Comparison of ENCODE assay signal across 8 cellular contexts in genomic region chr22:50146440-50147228, GRCh38. TPM values are rescaled to one million over a fixed set of nuclear protein-coding genes. Genes with fewer than 3 reads are reported as not detected.
DNase-seq lines count a peak whose midpoint lies in the region; ATAC-seq and TF ChIP-seq lines count a peak whose summit lies in the region.

No MANE protein-coding gene starts in this region.

- in situ Hi-C loops in Panc1 (cut with HindIII; ENCODE audit: low pct_unique_long_range_greater_than_20kb, low sequenced_read_pairs), result no loop called here

- H2BK15ac ChIP-seq in H9 (ENCODE audit: low read depth, low read length), result no peak overlapping the region

- intact Hi-C loops in Panc1 (cut with micrococcal nuclease; ENCODE audit: unreplicated experiment), result loop anchor here (5.0 kb wide), 1 partner anchor 46 kb away; no protein-coding TSS in a partner anchor

- no TSS peak for BruUV-seq in Panc1 (replicated peaks; lab: Mats Ljungman, UMichigan)

- no peak overlapping the region; the same call in 1 of the 2 replicates for H3K14ac ChIP-seq in H9 (ENCODE audit: insufficient read depth, low read length)

- H2BK5ac ChIP-seq in H9 (ENCODE audit: insufficient read length, low read length), result no peak overlapping the region

- H3K4me2 ChIP-seq in H9 (ENCODE audit: insufficient read depth, insufficient read length, low read length), result no peak overlapping the region

- no peak overlapping the region for H3K23ac ChIP-seq in H9 (ENCODE audit: insufficient read length, low read depth, low read length)

- H3T11ph ChIP-seq in H9 (ENCODE audit: low read length), result no peak overlapping the region

- H3K4me3 Mint-ChIP-seq in H9 (peak overlapping the region in 1 of 2 experiments; percentile 74; a peak in 3 of 5 replicates), nephron (peak overlapping the region; percentile 56 to 68 (median 67))

- no peaks in the 10 kb centered on the region for H3K79me2 ChIP-seq in H9 (ENCODE audit: insufficient read depth, low read length)

- peak; percentile 40; the same call in 2 of the 3 replicates for TF ChIP-seq CTCF in H9 (conservative IDR thresholded peaks at IDR 0.05)
- TF ChIP-seq CTCF in Panc1 (IDR thresholded peaks at IDR 0.05), result peak; percentile 92
- peak; percentile 78 to 91 (median 80) for TF ChIP-seq CTCF in nephron (IDR thresholded peaks at IDR 0.05; ENCODE audit: unreplicated experiment in 3 of 3)

- no peak overlapping the region for H2AK5ac ChIP-seq in H9 (ENCODE audit: insufficient read length, low read length)

- DNase-seq in H9 (no peak), Panc1 (ENCODE audit: low read depth, low spot score) (no peak), erythroblast (lab: John Stamatoyannopoulos, UW) (peak; percentile 39 to 55)
- no peak for DNase-seq in activated CD4-positive, alpha-beta T cell treated with anti-CD3 and anti-CD28 coated beads, Interleukin-2, amount 50 U/mL, for 4 hours

- H3K9me3 Mint-ChIP-seq in H9 (no peaks in the 10 kb centered on the region; a peak in 1 of 5 replicates), nephron (no peaks in the 10 kb centered on the region)

- CTCF ChIA-PET in Panc1 (lab: Charles Lee), result interaction anchor here (0.6 to 0.7 kb wide), 2 partner anchors 75 to 186 kb away, joined by 3 read pairs; no protein-coding TSS in a partner anchor

- H3K23me2 ChIP-seq in H9 (ENCODE audit: insufficient read length, low read depth, low read length, poor library complexity, severe bottlenecking), result peaks cover 6% of the 10 kb centered on the region

- no peak overlapping the region for H3K4ac ChIP-seq in H9 (ENCODE audit: low read depth, low read length)

- TF ChIP-seq POLR2A in erythroblast (IDR thresholded peaks at IDR 0.05; ENCODE audit: low read length), result no peak

- no peak overlapping the region for H2AFZ ChIP-seq in H9 (ENCODE audit: low read length)

- no peak overlapping the region for H3K4me3 ChIP-seq in Panc1 (ENCODE audit: low read depth in 2 of 2, low read length in 2 of 2)

- no peak overlapping the region for H2BK120ac ChIP-seq in H9 (ENCODE audit: low read depth, low read length, poor library complexity, severe bottlenecking)

- H4K5ac ChIP-seq in H9 (ENCODE audit: insufficient read length, low read depth, low read length), result no peak overlapping the region

- H3K27me3 Mint-ChIP-seq in H9 (ENCODE audit: low read depth) (peaks cover 28% of the 10 kb centered on the region), nephron (ENCODE audit: low read depth) (peaks cover 32% of the 10 kb centered on the region)

- no peak overlapping the region for H4K91ac ChIP-seq in H9 (ENCODE audit: insufficient read length, low read depth, low read length)

- H3K36me3 Mint-ChIP-seq in H9 (ENCODE audit: insufficient read depth in 1 of 3, low read depth in 3 of 3) (no peaks in the 10 kb centered on the region; a peak in 1 of 7 replicates), nephron (ENCODE audit: low read depth) (no peaks in the 10 kb centered on the region)

- no peaks in the 10 kb centered on the region for H4K20me1 ChIP-seq in H9 (ENCODE audit: control insufficient read depth, insufficient read depth, insufficient read length)

- H3K4me1 ChIP-seq in H9 (ENCODE audit: insufficient read depth, low read length) (no peaks in the 10 kb centered on the region), Panc1 (ENCODE audit: control insufficient read depth, insufficient read depth, low read length) (peaks cover 3% of the 10 kb centered on the region; the same call in 1 of the 2 replicates)

- H3K56ac ChIP-seq in H9 (ENCODE audit: insufficient read length, low read depth, low read length), result no peak overlapping the region

- H2BK12ac ChIP-seq in H9 (ENCODE audit: insufficient read length, low read depth, low read length), result no peak overlapping the region

- H3K9me3 ChIP-seq in H9 (ENCODE audit: control insufficient read depth, low read depth, low read length) (no peaks in the 10 kb centered on the region), Panc1 (ENCODE audit: control insufficient read depth, insufficient read depth, low read depth, low read length) (no peaks in the 10 kb centered on the region)

- no peak overlapping the region for H2BK20ac ChIP-seq in H9 (ENCODE audit: low read depth, low read length, poor library complexity, severe bottlenecking)

- POLR2A ChIA-PET in Panc1 (lab: Charles Lee), result no interaction called here

- H4K8ac ChIP-seq in H9 (replicated peaks; ENCODE audit: insufficient read length, low read depth, low read length), result peak overlapping the region; percentile 58

- no CpG with 5 or more reads among the region's 26 CpGs for WGBS in H9 (ENCODE audit: extremely low coverage, insufficient read length, low lambda C conversion rate)

- no peaks in the 10 kb centered on the region for H3K36me3 ChIP-seq in Panc1 (ENCODE audit: control insufficient read depth, insufficient read depth, low read length)

- H3K18ac ChIP-seq in H9 (ENCODE audit: insufficient read length, low read depth, low read length), result no peak overlapping the region

- peaks cover 2 to 7% of the 10 kb centered on the region in 2 experiments for H3K4me1 Mint-ChIP-seq in H9
- peaks cover 17% of the 10 kb centered on the region for H3K4me1 Mint-ChIP-seq in nephron

- H3K27me3 ChIP-seq in H9 (ENCODE audit: insufficient read depth, low read length) (no peaks in the 10 kb centered on the region), Panc1 (ENCODE audit: control insufficient read depth, insufficient read depth, low read length) (no peaks in the 10 kb centered on the region)

- no peak overlapping the region for H3K27ac ChIP-seq in H9 (ENCODE audit: insufficient read length, low read depth, low read length)
- H3K27ac ChIP-seq in Panc1 (ENCODE audit: low read length), result no peak overlapping the region

- H3K79me1 ChIP-seq in H9 (ENCODE audit: insufficient read depth, low read depth, low read length, poor library complexity, severe bottlenecking), result no peaks in the 10 kb centered on the region

- no peak overlapping the region for H3K27ac Mint-ChIP-seq in H9
- peak overlapping the region; percentile 72 to 88 (median 79) for H3K27ac Mint-ChIP-seq in nephron

- no peak overlapping the region for H3K9ac ChIP-seq in H9 (ENCODE audit: extremely low read depth, insufficient read length, low read length)

- ATAC-seq in Panc1 (peak; percentile 75), HG03571 (IDR thresholded peaks at IDR 0.05; ENCODE audit: unreplicated experiment) (no peak), GM21515 (IDR thresholded peaks at IDR 0.05; ENCODE audit: unreplicated experiment) (no peak), HG03039 (IDR thresholded peaks at IDR 0.05; ENCODE audit: unreplicated experiment) (no peak)

RNA-seq across cellular contexts. Expression of gene PANX2, which starts 23.9 kb away (rescaled TPM):
- total RNA-seq in H9 (2021) (6.7 and 8.0 TPM in 2 replicates), Panc1 (2021; ENCODE audit: unreplicated experiment) (0.77 TPM)
- polyA plus RNA-seq in Panc1 (2012; ENCODE audit: insufficient read length), result 1.1 TPM

RNA-seq across cellular contexts. Expression of gene TRABD, which starts 39.1 kb away (rescaled TPM):
- total RNA-seq in H9 (2021), result 46.3 and 47.8 TPM in 2 replicates
- 55.7 TPM for total RNA-seq in Panc1 (2021; ENCODE audit: unreplicated experiment)
- 83.8 TPM for polyA plus RNA-seq in Panc1 (2012; ENCODE audit: insufficient read length)

RNA-seq across cellular contexts. Expression of gene SELENOO, which starts 54.2 kb away (rescaled TPM):
- total RNA-seq in H9 (2021) (19.0 and 20.4 TPM in 2 replicates), Panc1 (2021; ENCODE audit: unreplicated experiment) (34.3 TPM)
- 60.2 TPM for polyA plus RNA-seq in Panc1 (2012; ENCODE audit: insufficient read length)

RNA-seq across cellular contexts. Expression of gene MOV10L1, which starts 56.8 kb away (rescaled TPM):
- total RNA-seq in H9 (2021) (not detected in 2 replicates), Panc1 (2021; ENCODE audit: unreplicated experiment) (0.10 TPM)
- polyA plus RNA-seq in Panc1 (2012; ENCODE audit: insufficient read length), result not detected

Comparison
In these comparisons a context has a peak if more than half of its experiments do, and no peak if none do; other contexts are left out.
1. DNase-seq: peak in erythroblast (2 of 2); none in H9 (single experiment), Panc1 (single experiment) and activated CD4-positive, alpha-beta T cell treated with anti-CD3 and anti-CD28 coated beads, Interleukin-2, amount 50 U/mL, for 4 hours (0 of 2).
2. H3K27ac Mint-ChIP-seq: peak in nephron (3 of 3); none in H9 (0 of 3).
3. CTCF ChIP-seq: peak in every context shown above with its lines; median percentile 92 in Panc1; 80 in nephron; 40 in H9.